Comparison of ENCODE assay signal across 15 cellular contexts in the genomic region with DNA sequence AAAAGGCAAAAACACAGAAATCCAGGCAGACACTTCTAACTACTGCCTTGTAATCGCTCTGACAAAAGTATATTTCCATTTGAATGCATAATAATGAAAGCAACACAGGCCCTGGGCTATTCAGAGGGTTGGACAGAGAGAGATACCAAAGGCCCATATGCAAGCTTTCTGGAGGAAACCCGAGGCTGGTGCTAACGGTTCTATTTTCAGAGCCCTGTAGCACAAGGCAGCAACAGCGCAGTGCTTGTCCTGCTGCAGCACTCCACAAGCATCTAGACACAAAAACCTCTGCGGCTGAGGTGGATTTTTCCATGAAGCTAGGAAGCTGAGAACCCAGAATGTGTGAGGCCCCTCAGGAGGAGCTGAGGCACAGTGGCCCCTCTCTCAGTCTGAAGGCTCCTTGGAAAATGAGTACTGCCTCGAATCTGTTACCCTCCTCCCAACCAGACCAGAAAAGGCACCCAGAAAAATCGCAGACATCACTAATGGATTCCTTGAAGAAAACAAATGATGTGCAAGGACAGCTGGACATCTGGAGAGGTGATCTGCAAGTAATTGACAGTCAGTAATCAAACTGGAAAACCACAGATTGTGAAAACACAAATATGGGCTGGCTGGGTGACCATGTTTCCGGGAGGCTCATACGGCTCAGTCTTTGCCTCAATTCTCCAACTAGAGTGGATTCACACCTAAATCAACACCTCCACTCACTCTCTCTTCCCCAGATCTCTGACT. TPM values are rescaled to one million over a fixed set of nuclear protein-coding genes. Genes with fewer than 3 reads are reported as not detected.
DNase-seq lines count a peak whose midpoint lies in the region; ATAC-seq and TF ChIP-seq lines count a peak whose summit lies in the region.
"Had no signal": no experiment of that assay in that cellular context is flagged by ENCODE, and none has a peak within 500 bp of the region (broad histone marks: within the 10 kb centered on the region; RNA-seq: fewer than 3 reads in every experiment).

No MANE protein-coding gene starts in this region.

- no TSS peak for BruUV-seq in Calu3 (replicated peaks; lab: Mats Ljungman, UMichigan)

- TF ChIP-seq CTCF in HFFc6 (IDR thresholded peaks at IDR 0.05) (no peak), Calu3 (IDR thresholded peaks at IDR 0.05; ENCODE audit: unreplicated experiment) (no peak)

- DNase-seq in HFFc6 (no peak), cerebellar cortex (ENCODE audit: low spot score) (peak; percentile 42), hippocampal formation (lab: John Stamatoyannopoulos, UW) (peak; percentile 36 to 61), retina (peak; percentile 29), iPS-NIHi7 (ENCODE audit: extremely low spot score) (no peak), Calu3 (no peak), dermis blood vessel endothelial cell (no peak)
- DNase-seq: activated CD4-positive, alpha-beta T cell treated with anti-CD3 and anti-CD28 coated beads, Interleukin-2, amount 50 U/mL, for 4 hours; DND-41; NCI-H1436; NCI-H524; stimulated activated CD4-positive, alpha-beta T cell treated with anti-CD3 and anti-CD28 coated beads, Interleukin-4, amount 100 ng/mL, for 24 hours had no signal

- ATAC-seq in GM18867 (IDR thresholded peaks at IDR 0.05; ENCODE audit: unreplicated experiment), result no peak
- ATAC-seq: activated T-helper 17 cell treated with anti-CD3 and anti-CD28 coated beads, Interleukin-2, amount 50 U/mL, for 72 hours; stimulated activated memory B cell treated with anti-CD40 and anti-IgM and Interleukin-4, amounts not matched to agents 10 μg/mL and 1 μg/mL and 100 μg/mL, for 72 hours had no signal

- H3K4me3 Mint-ChIP-seq in HFFc6 (peak overlapping the region; percentile 55; the same call in 1 of the 2 replicates), Calu3 (ENCODE audit: low read depth, unreplicated experiment) (no peak overlapping the region)
- H3K4me3 Mint-ChIP-seq: activated T-helper 17 cell treated with anti-CD3 and anti-CD28 coated beads, Interleukin-2, amount 50 U/mL, for 72 hours; stimulated activated memory B cell treated with anti-CD40 and anti-IgM and Interleukin-4, amounts not matched to agents 10 μg/mL and 1 μg/mL and 100 μg/mL, for 72 hours had no signal

- intact Hi-C loops in Calu3 (cut with micrococcal nuclease; ENCODE audit: unreplicated experiment), result no loop called here

- H3K9me3 Mint-ChIP-seq in HFFc6 (no peaks in the 10 kb centered on the region), Calu3 (ENCODE audit: low read depth, unreplicated experiment) (no peaks in the 10 kb centered on the region)
- H3K9me3 Mint-ChIP-seq: activated T-helper 17 cell treated with anti-CD3 and anti-CD28 coated beads, Interleukin-2, amount 50 U/mL, for 72 hours; stimulated activated memory B cell treated with anti-CD40 and anti-IgM and Interleukin-4, amounts not matched to agents 10 μg/mL and 1 μg/mL and 100 μg/mL, for 72 hours had no signal

- H3K27me3 Mint-ChIP-seq in HFFc6 (ENCODE audit: insufficient read depth) (no peaks in the 10 kb centered on the region), Calu3 (ENCODE audit: unreplicated experiment) (no peaks in the 10 kb centered on the region)
- H3K27me3 Mint-ChIP-seq: activated T-helper 17 cell treated with anti-CD3 and anti-CD28 coated beads, Interleukin-2, amount 50 U/mL, for 72 hours had no signal

- CTCF ChIA-PET in Calu3 (lab: Charles Lee), result no interaction called here

- peaks cover 57% of the 10 kb centered on the region for H3K4me1 Mint-ChIP-seq in HFFc6 (ENCODE audit: low read depth)
- peaks cover 9% of the 10 kb centered on the region for H3K4me1 Mint-ChIP-seq in Calu3 (ENCODE audit: low read depth, unreplicated experiment)
- H3K4me1 Mint-ChIP-seq: activated T-helper 17 cell treated with anti-CD3 and anti-CD28 coated beads, Interleukin-2, amount 50 U/mL, for 72 hours had no signal

- H3K36me3 Mint-ChIP-seq in HFFc6 (ENCODE audit: low read depth) (no peaks in the 10 kb centered on the region), Calu3 (ENCODE audit: insufficient read depth, unreplicated experiment) (peaks cover 3% of the 10 kb centered on the region)
- H3K36me3 Mint-ChIP-seq: stimulated activated memory B cell treated with anti-CD40 and anti-IgM and Interleukin-4, amounts not matched to agents 10 μg/mL and 1 μg/mL and 100 μg/mL, for 72 hours had no signal

- H3K27ac Mint-ChIP-seq in HFFc6, result 0 out of 2 replicates have a peak overlapping the region, but pooled peaks have one; percentile 4
- H3K27ac Mint-ChIP-seq in Calu3 (ENCODE audit: unreplicated experiment), result no peak overlapping the region
- H3K27ac Mint-ChIP-seq: activated T-helper 17 cell treated with anti-CD3 and anti-CD28 coated beads, Interleukin-2, amount 50 U/mL, for 72 hours; stimulated activated memory B cell treated with anti-CD40 and anti-IgM and Interleukin-4, amounts not matched to agents 10 μg/mL and 1 μg/mL and 100 μg/mL, for 72 hours had no signal

RNA-seq across cellular contexts. Expression of gene COLGALT2, which starts 54.0 kb away (rescaled TPM):
- total RNA-seq in HFFc6 (2021; fragmentation: NEBNext Ultra II Directional; extraction: Animal tissue kit (Norgen Biotek cat#: 25700)), result 1 to 10 TPM; 3.4 to 5.4 (median 4.6) TPM
- total RNA-seq in Calu3 (2022) (5.9 and 6.4 TPM in 2 replicates), dermis blood vessel endothelial cell (0.14 TPM in 1 of 2 replicates, not detected in the other)

Comparison
In these comparisons a context has a peak if more than half of its experiments do, and no peak if none do; other contexts are left out.
1. DNase-seq: peak in cerebellar cortex (single experiment), hippocampal formation (2 of 2) and retina (single experiment); none in HFFc6 (single experiment), iPS-NIHi7 (single experiment), Calu3 (single experiment) and dermis blood vessel endothelial cell (single experiment).